In genomic region chr7:123557631-123558505, GRCh38 we compare ENCODE assay signal across 8 cellular contexts. TPM values are rescaled to one million over a fixed set of nuclear protein-coding genes. Genes with fewer than 3 reads are reported as not detected.
A peak's percentile ranks its signal among the peaks of the same experiment; 100 is the strongest.
DNase-seq lines count a peak whose midpoint lies in the region; ATAC-seq and TF ChIP-seq lines count a peak whose summit lies in the region.

TSS of gene NDUFA5 (minus strand) at chr7:123557818. CDS start at chr7:123557795, 23 bp downstream.

- peak; percentile 91 for DNase-seq in BJ (ENCODE audit: low read depth)
- peak; percentile 65 for DNase-seq in GM19240 (ENCODE audit: insufficient read length, low spot score)
- DNase-seq in NCI-H524 (lab: John Stamatoyannopoulos, UW), result peak; percentile 99
- DNase-seq in activated CD4-positive, alpha-beta T cell treated with anti-CD3 and anti-CD28 coated beads for 36 hours, result peak; percentile 97
- peak; percentile 100 for DNase-seq in choroid plexus epithelial cell (ENCODE audit: low read depth)
- DNase-seq in kidney epithelial cell (ENCODE audit: low read depth), result peak; percentile 92
- peak; percentile 91 to 95 for DNase-seq in stimulated activated CD4-positive, alpha-beta T cell treated with anti-CD3 and anti-CD28 coated beads, Interleukin-15, amount 100 ng/mL, for 48 hours (ENCODE audit: low read depth in 2 of 2)

- H3K4me3 ChIP-seq in BJ (ENCODE audit: low read depth, low read length) (peak within 1 kb of the TSS; percentile 64), choroid plexus epithelial cell (ENCODE audit: low read depth, low read length) (peak within 1 kb of the TSS; percentile 79), kidney epithelial cell (ENCODE audit: low read depth, low read length) (peak within 1 kb of the TSS; percentile 92)

- peaks cover 3% of the 10 kb centered on the region for H3K27me3 Mint-ChIP-seq in activated CD4-positive, alpha-beta T cell treated with anti-CD3 and anti-CD28 coated beads for 36 hours

- peaks cover 16% of the 10 kb centered on the region for H3K4me1 Mint-ChIP-seq in activated CD4-positive, alpha-beta T cell treated with anti-CD3 and anti-CD28 coated beads for 36 hours

- H3K27me3 ChIP-seq in BJ (ENCODE audit: control insufficient read depth, insufficient read depth, low read length) (no peaks in the 10 kb centered on the region), kidney epithelial cell (ENCODE audit: control insufficient read depth, insufficient read depth, low read length) (no peaks in the 10 kb centered on the region)

- intact Hi-C loops in activated CD4-positive, alpha-beta T cell treated with anti-CD3 and anti-CD28 coated beads for 36 hours (cut with DNase I, micrococcal nuclease), result loop anchor here (1.0 to 5.0 kb wide), 4 partner anchors 24 to 1369 kb away; partner anchors contain the start of genes IQUB (in 2 of the 2), POT1 (in 2 of the 2) and WASL (in 1 of the 2)

- H3K4me3 Mint-ChIP-seq in activated CD4-positive, alpha-beta T cell treated with anti-CD3 and anti-CD28 coated beads for 36 hours, result no peak within 1 kb of the TSS

- H3K36me3 ChIP-seq in BJ (ENCODE audit: control insufficient read depth, insufficient read depth, low read length), result no peaks in the 10 kb centered on the region; the same call in 1 of the 2 replicates
- no peaks in the 10 kb centered on the region for H3K36me3 ChIP-seq in kidney epithelial cell (ENCODE audit: control insufficient read depth, insufficient read depth, low read length)

- ATAC-seq in HG03457 (IDR thresholded peaks at IDR 0.05; ENCODE audit: unreplicated experiment), result peak; percentile 98
- ATAC-seq in activated CD4-positive, alpha-beta T cell treated with anti-CD3 and anti-CD28 coated beads for 36 hours, result peak; percentile 98

- H3K9me3 Mint-ChIP-seq in activated CD4-positive, alpha-beta T cell treated with anti-CD3 and anti-CD28 coated beads for 36 hours (ENCODE audit: low read depth), result no peaks in the 10 kb centered on the region

- CTCF ChIA-PET in BJ (lab: Yijun Ruan, JAX), result interaction anchor here (0.6 to 1.5 kb wide), 3 partner anchors 63 to 657 kb away, joined by 3 to 5 read pairs (median 3); no protein-coding TSS in a partner anchor
- CTCF ChIA-PET in activated CD4-positive, alpha-beta T cell treated with anti-CD3 and anti-CD28 coated beads for 36 hours (lab: Charles Lee), result interaction anchor here (0.6 to 1.7 kb wide), 6 partner anchors 15 to 239 kb away, joined by 3 to 4 read pairs (median 4); no protein-coding TSS in a partner anchor

- no peak within 1 kb of the TSS for H3K27ac Mint-ChIP-seq in activated CD4-positive, alpha-beta T cell treated with anti-CD3 and anti-CD28 coated beads for 36 hours

- H3K36me3 Mint-ChIP-seq in activated CD4-positive, alpha-beta T cell treated with anti-CD3 and anti-CD28 coated beads for 36 hours (ENCODE audit: low read depth), result peaks cover 8% of the 10 kb centered on the region

- POLR2A ChIA-PET in BJ (lab: Charles Lee), result interaction anchor here (0.5 to 1.4 kb wide), 2 partner anchors 12 to 23 kb away, joined by 3 to 6 read pairs; partner anchors contain the start of gene IQUB
- POLR2A ChIA-PET in activated CD4-positive, alpha-beta T cell treated with anti-CD3 and anti-CD28 coated beads for 36 hours (lab: Charles Lee), result interaction anchor here (1.0 to 1.1 kb wide), 2 partner anchors 64 to 193 kb away, joined by 3 to 4 read pairs; no protein-coding TSS in a partner anchor

- TF ChIP-seq CTCF in BJ (IDR thresholded peaks at IDR 0.05; ENCODE audit: insufficient read depth, low read depth, low read length) (no peak), choroid plexus epithelial cell (conservative IDR thresholded peaks at IDR 0.05; ENCODE audit: low read depth, low read length) (no peak), kidney epithelial cell (IDR thresholded peaks at IDR 0.05; ENCODE audit: insufficient read depth, low read length, poor library complexity, severe bottlenecking) (no peak)

RNA-seq across cellular contexts. Expression of gene NDUFA5, which starts in this region (rescaled TPM):
- polyA plus RNA-seq in BJ (2011; rRNA removed), result 4.8 and 22.8 TPM in 2 replicates
- polyA minus RNA-seq in BJ (2011; rRNA and poly(A)+ RNA removed), result 4.3 and 6.8 TPM in 2 replicates
- 10 to 100 TPM; 62.3 to 64.0 TPM for total RNA-seq in activated CD4-positive, alpha-beta T cell treated with anti-CD3 and anti-CD28 coated beads for 36 hours
- 31.6 and 42.2 TPM in 2 replicates for total RNA-seq in kidney epithelial cell

Comparison
In these comparisons a context has a peak if more than half of its experiments do, and no peak if none do; other contexts are left out.
1. Peak in every context shown above with its lines: DNase-seq, ATAC-seq and H3K4me3 ChIP-seq.